ENCODE assay signal across 17 cellular contexts in the genomic region with DNA sequence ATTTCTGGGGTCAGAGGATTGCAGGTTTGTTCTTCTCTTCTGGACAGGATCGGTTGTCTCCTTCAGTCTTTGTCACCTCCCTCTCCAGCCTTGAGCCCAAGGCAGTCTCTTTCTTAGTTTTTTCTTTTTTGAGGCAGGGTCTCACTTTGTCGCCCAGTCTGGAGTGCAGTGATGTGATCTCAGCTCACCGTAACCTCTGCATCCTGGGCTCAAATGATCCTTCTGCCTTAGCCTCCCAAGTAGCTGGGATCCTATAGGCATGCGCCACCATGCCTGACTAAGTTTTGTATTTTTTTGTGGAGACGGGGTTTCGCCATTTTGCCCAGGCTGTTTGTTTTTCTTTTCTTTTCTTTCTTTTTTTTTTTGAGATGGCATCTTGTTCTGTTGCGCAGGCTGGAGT. TPM values are rescaled to one million over a fixed set of nuclear protein-coding genes. Genes with fewer than 3 reads are reported as not detected.
DNase-seq lines count a peak whose midpoint lies in the region; ATAC-seq, FAIRE-seq and TF ChIP-seq lines count a peak whose summit lies in the region.
"Had no signal": no experiment of that assay in that cellular context is flagged by ENCODE, and none has a peak within 500 bp of the region (broad histone marks: within the 10 kb centered on the region; RNA-seq: fewer than 3 reads in every experiment).

No MANE protein-coding gene starts in this region.

- TF ChIP-seq POLR2A in esophagus muscularis mucosa (IDR thresholded peaks at IDR 0.05; ENCODE audit: low read depth): no peak

- no peak for TF ChIP-seq CTCF in esophagus muscularis mucosa (IDR thresholded peaks at IDR 0.05)
- TF ChIP-seq CTCF in smooth muscle cell (IDR thresholded peaks at IDR 0.05; ENCODE audit: borderline replicate concordance, insufficient read depth, poor library complexity, severe bottlenecking): no peak
- TF ChIP-seq CTCF in OCI-LY7 (conservative IDR thresholded peaks at IDR 0.05; ENCODE audit: low read length): no peak

- H3K4me1 ChIP-seq in esophagus muscularis mucosa (peaks cover 95 to 100% (median 100%) of the 10 kb centered on the region in 4 donors), smooth muscle cell (ENCODE audit: low read depth) (peaks cover 74% of the 10 kb centered on the region), OCI-LY7 (ENCODE audit: insufficient read depth, low read length, poor library complexity, severe bottlenecking) (peaks cover 66% of the 10 kb centered on the region)

- no peak for ATAC-seq in activated CD4-positive, alpha-beta T cell treated with anti-CD3 and anti-CD28 coated beads for 36 hours
- ATAC-seq: A549 had no signal

- POLR2A ChIA-PET in activated CD4-positive, alpha-beta T cell treated with anti-CD3 and anti-CD28 coated beads for 36 hours (lab: Charles Lee): no interaction called here
- POLR2A ChIA-PET in activated CD4-positive, alpha-beta memory T cell treated with anti-CD3 and anti-CD28 coated beads for 36 hours (lab: Charles Lee): no interaction called here
- POLR2A ChIA-PET in OCI-LY7 (lab: Charles Lee): interaction anchor here (0.7 kb wide), 1 partner anchor 668 kb away, joined by 3 read pairs; no protein-coding TSS in a partner anchor

- H3K9me3 ChIP-seq in esophagus muscularis mucosa: no peaks in the 10 kb centered on the region
- H3K9me3 ChIP-seq in smooth muscle cell (replicated peaks; ENCODE audit: low read depth): no peaks in the 10 kb centered on the region
- H3K9me3 ChIP-seq in OCI-LY7 (ENCODE audit: low read length): no peaks in the 10 kb centered on the region
- H3K9me3 ChIP-seq: A549, neutrophil, tibial nerve had no signal

- H3K4me3 ChIP-seq in esophagus muscularis mucosa (no peak overlapping the region), smooth muscle cell (no peak overlapping the region), OCI-LY7 (ENCODE audit: low read depth, low read length, poor library complexity, severe bottlenecking) (no peak overlapping the region)
- H3K4me3 ChIP-seq: A549, tibial nerve had no signal

- TF ChIP-seq EP300 in esophagus muscularis mucosa (IDR thresholded peaks at IDR 0.05): no peak

- H3K27ac Mint-ChIP-seq in activated CD4-positive, alpha-beta T cell treated with anti-CD3 and anti-CD28 coated beads for 36 hours: peak overlapping the region; percentile 59
- peak overlapping the region; percentile 1 for H3K27ac Mint-ChIP-seq in activated CD4-positive, alpha-beta memory T cell treated with anti-CD3 and anti-CD28 coated beads for 36 hours

- H3F3A ChIP-seq in smooth muscle cell (ENCODE audit: low read depth): peaks cover 24% of the 10 kb centered on the region

- H3K36me3 Mint-ChIP-seq in activated CD4-positive, alpha-beta T cell treated with anti-CD3 and anti-CD28 coated beads for 36 hours (ENCODE audit: low read depth): peaks cover 35% of the 10 kb centered on the region
- peaks cover 1% of the 10 kb centered on the region for H3K36me3 Mint-ChIP-seq in activated CD4-positive, alpha-beta memory T cell treated with anti-CD3 and anti-CD28 coated beads for 36 hours

- H3K9ac ChIP-seq in smooth muscle cell (ENCODE audit: low read depth): no peak overlapping the region

- no peaks in the 10 kb centered on the region for H3K9me2 ChIP-seq in OCI-LY7 (ENCODE audit: insufficient read depth, low read length)

- no TSS peak for BruUV-seq in OCI-LY7 (replicated peaks; lab: Mats Ljungman, UMichigan)

- H3K4me2 ChIP-seq in smooth muscle cell: peak overlapping the region; percentile 48
- H3K4me2 ChIP-seq in OCI-LY7 (ENCODE audit: low read length): no peak overlapping the region
- H3K4me2 ChIP-seq: A549 had no signal

- CTCF ChIA-PET in activated CD4-positive, alpha-beta T cell treated with anti-CD3 and anti-CD28 coated beads for 36 hours (lab: Charles Lee): interaction anchor here (2.5 kb wide), 1 partner anchor 19 kb away, joined by 6 read pairs; no protein-coding TSS in a partner anchor
- CTCF ChIA-PET in activated CD4-positive, alpha-beta memory T cell treated with anti-CD3 and anti-CD28 coated beads for 36 hours (lab: Charles Lee): no interaction called here
- CTCF ChIA-PET in OCI-LY7 (lab: Charles Lee; ENCODE audit: unreplicated experiment): no interaction called here

- H3K27ac ChIP-seq in esophagus muscularis mucosa (replicated peaks in 1 of 4) (peak overlapping the region; percentile 11 to 99 (median 98)), smooth muscle cell (ENCODE audit: low read depth) (peak overlapping the region; percentile 80), OCI-LY7 (ENCODE audit: low read depth, low read length, poor library complexity, severe bottlenecking) (no peak overlapping the region)
- H3K27ac ChIP-seq: A549, neutrophil had no signal

- H3K4me1 Mint-ChIP-seq in activated CD4-positive, alpha-beta T cell treated with anti-CD3 and anti-CD28 coated beads for 36 hours: peaks cover 90% of the 10 kb centered on the region
- peaks cover 85% of the 10 kb centered on the region for H3K4me1 Mint-ChIP-seq in activated CD4-positive, alpha-beta memory T cell treated with anti-CD3 and anti-CD28 coated beads for 36 hours (ENCODE audit: low read depth)

- peaks cover 100% of the 10 kb centered on the region for H3K79me2 ChIP-seq in smooth muscle cell (ENCODE audit: low read depth)
- peaks cover 99% of the 10 kb centered on the region for H3K79me2 ChIP-seq in OCI-LY7 (ENCODE audit: insufficient read depth, low read depth, low read length)

- peak overlapping the region; percentile 2 for H3K4me3 Mint-ChIP-seq in activated CD4-positive, alpha-beta T cell treated with anti-CD3 and anti-CD28 coated beads for 36 hours
- peak overlapping the region; percentile 17 for H3K4me3 Mint-ChIP-seq in activated CD4-positive, alpha-beta memory T cell treated with anti-CD3 and anti-CD28 coated beads for 36 hours

- no peaks in the 10 kb centered on the region for H3K27me3 ChIP-seq in esophagus muscularis mucosa
- H3K27me3 ChIP-seq in smooth muscle cell (ENCODE audit: low read depth): no peaks in the 10 kb centered on the region
- H3K27me3 ChIP-seq: neutrophil, tibial nerve had no signal

- intact Hi-C loops in activated CD4-positive, alpha-beta T cell treated with anti-CD3 and anti-CD28 coated beads for 36 hours (cut with DNase I, micrococcal nuclease): loop anchor here (2.0 to 10.0 kb wide), 6 partner anchors 49 to 332 kb away; no protein-coding TSS in a partner anchor
- intact Hi-C loops in activated CD4-positive, alpha-beta memory T cell treated with anti-CD3 and anti-CD28 coated beads for 36 hours (cut with micrococcal nuclease): loop anchor here (5.0 to 10.0 kb wide), 4 partner anchors 128 to 952 kb away; partner anchors contain the start of gene SETX
- intact Hi-C loops in esophagus muscularis mucosa (cut with DNase I): no loop called here
- intact Hi-C loops in OCI-LY7 (cut with micrococcal nuclease; ENCODE audit: unreplicated experiment): loop anchor here (10.0 kb wide), 1 partner anchor 275 kb away; no protein-coding TSS in a partner anchor

- H3K9me3 Mint-ChIP-seq in activated CD4-positive, alpha-beta T cell treated with anti-CD3 and anti-CD28 coated beads for 36 hours (ENCODE audit: low read depth): no peaks in the 10 kb centered on the region
- H3K9me3 Mint-ChIP-seq in activated CD4-positive, alpha-beta memory T cell treated with anti-CD3 and anti-CD28 coated beads for 36 hours: no peaks in the 10 kb centered on the region

- H2AFZ ChIP-seq in smooth muscle cell (ENCODE audit: low read depth): no peak overlapping the region
- no peak overlapping the region for H2AFZ ChIP-seq in OCI-LY7 (ENCODE audit: low read length)

- DNase-seq in activated CD4-positive, alpha-beta T cell treated with anti-CD3 and anti-CD28 coated beads for 36 hours: no peak
- no peak for DNase-seq in activated CD4-positive, alpha-beta T cell treated with anti-CD3 and anti-CD28 coated beads, Interleukin-2, amount 50 U/mL, for 4 hours
- no peak for DNase-seq in activated CD4-positive, alpha-beta memory T cell treated with anti-CD3 and anti-CD28 coated beads for 36 hours
- DNase-seq in esophagus muscularis mucosa (ENCODE audit: extremely low spot score) (no peak), smooth muscle cell (lab: John Stamatoyannopoulos, UW; ENCODE audit: unreplicated experiment) (no peak), urothelium cell line (ENCODE audit: low spot score) (no peak), OCI-LY7 (ENCODE audit: low spot score) (no peak)
- DNase-seq in stimulated activated naive CD4-positive, alpha-beta T cell treated with Interleukin-2 at 50 U/mL for 16 hours (lab: John Stamatoyannopoulos, UW): no peak
- DNase-seq: activated CD8-positive, alpha-beta memory T cell treated with anti-CD3 and anti-CD28 coated beads, Interleukin-2, amount 50 U/mL, for 48 hours; DMS153; KG1; NCI-H187; Right ventricle myocardium superior; small intestine had no signal

- H3K36me3 ChIP-seq in esophagus muscularis mucosa (no peaks in the 10 kb centered on the region), smooth muscle cell (ENCODE audit: low read depth) (no peaks in the 10 kb centered on the region), OCI-LY7 (ENCODE audit: insufficient read depth, low read length) (peaks cover 60% of the 10 kb centered on the region)
- H3K36me3 ChIP-seq: neutrophil, tibial nerve had no signal

- 87% methylated on average over 7 of the region's 7 CpGs for WGBS in esophagus muscularis mucosa
- WGBS in smooth muscle cell (ENCODE audit: low lambda C conversion rate): 88% methylated on average over 7 of the region's 7 CpGs

- H3K27me3 Mint-ChIP-seq in activated CD4-positive, alpha-beta T cell treated with anti-CD3 and anti-CD28 coated beads for 36 hours: no peaks in the 10 kb centered on the region
- H3K27me3 Mint-ChIP-seq in activated CD4-positive, alpha-beta memory T cell treated with anti-CD3 and anti-CD28 coated beads for 36 hours: no peaks in the 10 kb centered on the region

- peaks cover 100% of the 10 kb centered on the region for H4K20me1 ChIP-seq in smooth muscle cell (ENCODE audit: low read depth)
- H4K20me1 ChIP-seq in OCI-LY7 (ENCODE audit: insufficient read depth, low read length): peaks cover 63% of the 10 kb centered on the region

- no peak for FAIRE-seq in urothelium cell line (lab: Jason Lieb, UNC)
- FAIRE-seq: A549, small intestine had no signal

RNA-seq across cellular contexts. Expression of gene PRRC2B, which starts 6.1 kb away (rescaled TPM):
- total RNA-seq in activated CD4-positive, alpha-beta T cell treated with anti-CD3 and anti-CD28 coated beads for 36 hours: 100 to 1,000 TPM; 151 to 184 TPM
- 100 to 1,000 TPM; 127 to 135 TPM for total RNA-seq in activated CD4-positive, alpha-beta memory T cell treated with anti-CD3 and anti-CD28 coated beads for 36 hours
- total RNA-seq in esophagus muscularis mucosa: 100 to 1,000 TPM; 109 to 226 (median 148) TPM
- total RNA-seq in smooth muscle cell: 73.5 and 97.2 TPM in 2 replicates
- 38.6 and 53.7 TPM in 2 replicates for polyA plus RNA-seq in smooth muscle cell
- total RNA-seq in OCI-LY7 (2014; rRNA removed; shearing (Covaris generic)): 84.2 and 89.4 TPM in 2 replicates
- total RNA-seq in OCI-LY7 (2022): 210 and 224 TPM in 2 replicates
